Comparison of ENCODE assay signal across 9 cellular contexts in the genomic region with DNA sequence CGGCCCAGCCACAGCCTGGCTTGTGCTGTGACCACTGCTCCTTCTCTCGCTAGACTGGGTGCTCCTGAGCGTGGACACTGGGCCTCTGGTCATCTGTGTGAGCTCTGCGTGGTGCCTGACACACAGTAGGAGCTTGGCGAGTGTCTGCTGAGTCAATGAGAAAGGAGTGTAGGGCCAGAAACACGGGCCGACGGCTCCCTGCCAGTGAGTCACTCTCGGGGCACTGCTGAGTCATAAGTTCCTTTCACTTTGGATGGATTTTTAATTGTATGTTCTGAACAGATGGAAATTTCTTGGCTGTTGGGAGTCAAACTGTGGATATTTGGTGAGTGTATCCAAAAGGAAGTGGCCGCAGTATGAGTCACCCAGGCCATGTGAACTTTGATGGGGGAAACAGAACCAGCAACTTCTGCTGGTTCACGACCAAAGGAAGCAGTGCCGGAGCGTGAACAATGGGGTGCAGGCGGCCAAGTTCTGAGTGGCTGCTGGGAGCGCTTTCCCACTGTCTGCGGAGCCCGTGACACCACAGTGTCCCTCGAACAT. TPM values are rescaled to one million over a fixed set of nuclear protein-coding genes. Genes with fewer than 3 reads are reported as not detected.
DNase-seq lines count a peak whose midpoint lies in the region; ATAC-seq and TF ChIP-seq lines count a peak whose summit lies in the region.
"Had no signal": no experiment of that assay in that cellular context is flagged by ENCODE, and none has a peak within 500 bp of the region (broad histone marks: within the 10 kb centered on the region; RNA-seq: fewer than 3 reads in every experiment).

No MANE protein-coding gene starts in this region.

- TF ChIP-seq RAD21 in IMR-90 (IDR thresholded peaks at IDR 0.05; ENCODE audit: low read length): 0 out of 2 replicates have a peak, but pooled peaks have one; percentile 2

- H3K23ac ChIP-seq in IMR-90 (ENCODE audit: low read depth, low read length): peak overlapping the region; percentile 94

- peaks cover 0 to 25% of the 10 kb centered on the region in 2 experiments; a peak in 2 of 4 replicates for H3K79me1 ChIP-seq in IMR-90 (ENCODE audit: low read depth in 1 of 2, low read length in 2 of 2)

- intact Hi-C loops in IMR-90 (cut with micrococcal nuclease): loop anchor here (1.0 to 2.0 kb wide), 2 partner anchors 33 to 70 kb away; no protein-coding TSS in a partner anchor

- no peaks in the 10 kb centered on the region for H3K27me3 Mint-ChIP-seq in type B pancreatic cell

- TF ChIP-seq POLR2A in IMR-90 (IDR thresholded peaks at IDR 0.05; ENCODE audit: low read depth, low read length): peak; percentile 85

- dilution Hi-C loops in IMR-90 (cut with HindIII; ENCODE audit: low sequenced_read_pairs, unreplicated experiment): no loop called here

- H2AK9ac ChIP-seq in IMR-90 (replicated peaks; ENCODE audit: low read depth, low read length, poor library complexity): peak overlapping the region; percentile 98

- H3K27ac ChIP-seq in IMR-90 (ENCODE audit: insufficient read depth, low read length): peak overlapping the region; percentile 97
- H3K27ac ChIP-seq: neutrophil had no signal

- H3K9me3 ChIP-seq in IMR-90 (ENCODE audit: control insufficient read depth, insufficient read depth, low read length): no peaks in the 10 kb centered on the region
- H3K9me3 ChIP-seq: neutrophil had no signal

- H3K56ac ChIP-seq in IMR-90 (ENCODE audit: extremely low read depth, insufficient read depth, low read length): peak overlapping the region; percentile 93

- CTCF ChIA-PET in IMR-90 (lab: Yijun Ruan, JAX): interaction anchor here (0.8 kb wide), 2 partner anchors 55 to 225 kb away, joined by 3 read pairs; no protein-coding TSS in a partner anchor

- in situ Hi-C loops in IMR-90 (cut with MboI; ENCODE audit: low sequenced_read_pairs): no loop called here

- H3K36me3 ChIP-seq in IMR-90 (ENCODE audit: control insufficient read depth, insufficient read depth, low read length): no peaks in the 10 kb centered on the region
- H3K36me3 ChIP-seq: neutrophil had no signal

- H3K9ac ChIP-seq in IMR-90 (ENCODE audit: low read depth, low read length): peak overlapping the region; percentile 63

- H4K8ac ChIP-seq in IMR-90 (ENCODE audit: low read depth in 2 of 2, low read length in 2 of 2): peak overlapping the region; percentile 96 to 98

- no peaks in the 10 kb centered on the region for H3K36me3 Mint-ChIP-seq in type B pancreatic cell

- H4K5ac ChIP-seq in IMR-90 (ENCODE audit: low read depth, low read length): peak overlapping the region; percentile 86

- H3K27me3 ChIP-seq in IMR-90 (ENCODE audit: control insufficient read depth, insufficient read depth, low read length): no peaks in the 10 kb centered on the region

- H3K4me2 ChIP-seq in IMR-90 (ENCODE audit: low read depth, low read length): peak overlapping the region; percentile 18

- TF ChIP-seq CTCF in AG10803 (conservative IDR thresholded peaks at IDR 0.05; ENCODE audit: low read length) (no peak), IMR-90 (conservative IDR thresholded peaks at IDR 0.05; ENCODE audit: low read depth, low read length) (no peak), fibroblast of pulmonary artery (IDR thresholded peaks at IDR 0.05; ENCODE audit: low read length, missing control alignments) (no peak), type B pancreatic cell (conservative IDR thresholded peaks at IDR 0.05) (no peak)

- ATAC-seq in IMR-90 (ENCODE audit: low read depth): peak; percentile 68
- ATAC-seq in GM21423 (IDR thresholded peaks at IDR 0.05; ENCODE audit: unreplicated experiment): no peak
- ATAC-seq in HG02981 (IDR thresholded peaks at IDR 0.05; ENCODE audit: unreplicated experiment): no peak

- peak; percentile 99 for DNase-seq in AG10803 (ENCODE audit: low read depth)
- peak; percentile 99 for DNase-seq in IMR-90
- DNase-seq in activated T-cell treated with anti-CD3 and anti-CD28 coated beads, Interleukin-2, amount 50 U/mL, for 48 hours: peak; percentile 58 to 66
- peak; percentile 99 for DNase-seq in fibroblast of pulmonary artery (ENCODE audit: low read depth)
- peak; percentile 94 for DNase-seq in non-pigmented ciliary epithelial cell (ENCODE audit: low read depth)
- no peak for DNase-seq in type B pancreatic cell (ENCODE audit: extremely low spot score, unreplicated experiment)

- POLR2A ChIA-PET in IMR-90 (lab: Charles Lee; ENCODE audit: unreplicated experiment): interaction anchor here (0.6 to 1.0 kb wide), 2 partner anchors 69 to 557 kb away, joined by 4 to 5 read pairs; no protein-coding TSS in a partner anchor

- peak overlapping the region; percentile 100 for H2AK5ac ChIP-seq in IMR-90 (ENCODE audit: low read depth, low read length)

- no peaks in the 10 kb centered on the region for H4K20me1 ChIP-seq in IMR-90 (ENCODE audit: insufficient read depth, low read length)

- H2BK120ac ChIP-seq in IMR-90 (ENCODE audit: low read depth, low read length): peak overlapping the region; percentile 98

- H3K14ac ChIP-seq in IMR-90 (replicated peaks; ENCODE audit: low read depth, low read length): peak overlapping the region; percentile 91

- peak overlapping the region; percentile 88 for H2AFZ ChIP-seq in IMR-90 (replicated peaks; ENCODE audit: low read length, poor library complexity)

- H3K4me1 Mint-ChIP-seq in type B pancreatic cell (ENCODE audit: unreplicated experiment): peaks cover 31% of the 10 kb centered on the region

- peak overlapping the region; percentile 99 for H2BK5ac ChIP-seq in IMR-90 (ENCODE audit: low read depth, low read length, poor library complexity, severe bottlenecking)

- BruUV-seq in IMR-90 (replicated peaks; lab: Mats Ljungman, UMichigan): no TSS peak

- no peaks in the 10 kb centered on the region for H3K9me3 Mint-ChIP-seq in type B pancreatic cell

- H3K9me1 ChIP-seq in IMR-90 (ENCODE audit: insufficient read depth, low read length): peaks cover 21% of the 10 kb centered on the region

- H3K18ac ChIP-seq in IMR-90 (ENCODE audit: low read depth, low read length): peak overlapping the region; percentile 86

- H2BK15ac ChIP-seq in IMR-90 (ENCODE audit: low read depth, low read length): peak overlapping the region; percentile 99; the same call in 2 of the 3 replicates

- H3K4me1 ChIP-seq in IMR-90 (ENCODE audit: control insufficient read depth, insufficient read depth, low read length): peaks cover 38% of the 10 kb centered on the region

- H3K4me3 ChIP-seq in AG10803 (ENCODE audit: low read length) (peak overlapping the region; percentile 36), IMR-90 (ENCODE audit: insufficient read depth, low read depth, low read length) (no peak overlapping the region), fibroblast of pulmonary artery (replicated peaks; ENCODE audit: low read depth, low read length) (no peak overlapping the region)

- peak overlapping the region; percentile 88 for H3K27ac Mint-ChIP-seq in type B pancreatic cell

- peak overlapping the region; percentile 97 for H2BK20ac ChIP-seq in IMR-90 (ENCODE audit: low read depth, low read length)

- H3K4me3 Mint-ChIP-seq in type B pancreatic cell: peak overlapping the region; percentile 50

- H3K4ac ChIP-seq in IMR-90 (ENCODE audit: low read depth, low read length): peak overlapping the region; percentile 99

- H4K91ac ChIP-seq in IMR-90 (ENCODE audit: insufficient read depth, low read depth, low read length): peak overlapping the region; percentile 98

- WGBS in IMR-90 (ENCODE audit: extremely low coverage in 2 of 2, insufficient read length in 1 of 2), 2 experiments: 0% methylated on average over 6 of the region's 18 CpGs; no CpG with 5 or more reads in 1 of the 2 experiments

TF ChIP-seq in IMR-90, 13 proteins besides CTCF, POLR2A, EP300 and RAD21:
- peak; percentile 94 for TF ChIP-seq BHLHE40 (IDR thresholded peaks at IDR 0.05; ENCODE audit: low read depth, low read length)
- peak; percentile 3 for TF ChIP-seq SMC3 (IDR thresholded peaks at IDR 0.05; ENCODE audit: low read depth, low read length)
- TF ChIP-seq RFX5 (IDR thresholded peaks at IDR 0.05; ENCODE audit: low read depth, low read length): no peak
- TF ChIP-seq RCOR1 (IDR thresholded peaks at IDR 0.05; ENCODE audit: insufficient replicate concordance, low read length): peak; percentile 58
- peak; percentile 91 for TF ChIP-seq NFE2L2 (IDR thresholded peaks at IDR 0.05; ENCODE audit: low read depth, low read length)
- TF ChIP-seq MXI1 (IDR thresholded peaks at IDR 0.05; ENCODE audit: borderline replicate concordance, low read depth, low read length): no peak
- peak; percentile 69 for TF ChIP-seq MAFK (IDR thresholded peaks at IDR 0.05; ENCODE audit: low read depth, low read length)
- peak; percentile 5; the same call in 1 of the 2 replicates for TF ChIP-seq MAZ (IDR thresholded peaks at IDR 0.05; ENCODE audit: borderline replicate concordance, low read depth, low read length)
- TF ChIP-seq, protein P1, sequence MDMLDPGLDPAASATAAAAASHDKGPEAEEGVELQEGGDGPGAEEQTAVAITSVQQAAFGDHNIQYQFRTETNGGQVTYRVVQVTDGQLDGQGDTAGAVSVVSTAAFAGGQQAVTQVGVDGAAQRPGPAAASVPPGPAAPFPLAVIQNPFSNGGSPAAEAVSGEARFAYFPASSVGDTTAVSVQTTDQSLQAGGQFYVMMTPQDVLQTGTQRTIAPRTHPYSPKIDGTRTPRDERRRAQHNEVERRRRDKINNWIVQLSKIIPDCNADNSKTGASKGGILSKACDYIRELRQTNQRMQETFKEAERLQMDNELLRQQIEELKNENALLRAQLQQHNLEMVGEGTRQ (IDR thresholded peaks at IDR 0.05; ENCODE audit: low read depth, low read length): peak; percentile 45; the same call in 1 of the 2 replicates
- TF ChIP-seq FOS (IDR thresholded peaks at IDR 0.05; ENCODE audit: low read depth, low read length): peak; percentile 100

RNA-seq across cellular contexts. Expression of a gene that starts 41.0 kb away (rescaled TPM):
- total RNA-seq in IMR-90 (2012; rRNA removed): 4.3 and 6.7 TPM in 2 replicates
- 46.7 and 52.6 TPM in 2 replicates for polyA plus RNA-seq in IMR-90 (2012; rRNA removed)
- polyA plus RNA-seq in IMR-90 (2012; cell fraction: cytosol; rRNA removed): 66.0 and 124 TPM in 2 replicates
- polyA plus RNA-seq in IMR-90 (2012; cell fraction: nucleus; rRNA removed; ENCODE audit: low replicate concordance): 136 and 394 TPM in 2 replicates
- total RNA-seq in type B pancreatic cell (ENCODE audit: low replicate concordance): 150 and 168 TPM in 2 replicates

Comparison
In these comparisons a context has a peak if more than half of its experiments do, and no peak if none do; other contexts are left out.
1. RNA of a gene that starts 41.0 kb away (total RNA-seq): 150 to 168 TPM in type B pancreatic cell; 4.3 to 6.7 TPM in IMR-90; every median in the first group is over 10 times any median in the second.